Comparison of ENCODE assay signal across 8 cellular contexts in genomic region chr14:45201908-45202307, GRCh38. TPM values are rescaled to one million over a fixed set of nuclear protein-coding genes. Genes with fewer than 3 reads are reported as not detected.
A peak's percentile ranks its signal among the peaks of the same experiment; 100 is the strongest.
DNase-seq lines count a peak whose midpoint lies in the region; ATAC-seq and TF ChIP-seq lines count a peak whose summit lies in the region.

No MANE protein-coding gene starts in this region.

- no peaks in the 10 kb centered on the region for H3K4me1 ChIP-seq in vagina

- TF ChIP-seq CTCF in HFF-Myc (IDR thresholded peaks at IDR 0.05; ENCODE audit: low read depth, low read length, missing control alignments) (peak; percentile 19), NB4 (IDR thresholded peaks at IDR 0.05; ENCODE audit: low read depth, low read length) (peak; percentile 12), vagina (IDR thresholded peaks at IDR 0.05) (no peak)

- no peaks in the 10 kb centered on the region for H3K27me3 ChIP-seq in vagina

- no peak overlapping the region for H3K27ac ChIP-seq in vagina

- H3K9me3 ChIP-seq in vagina: no peaks in the 10 kb centered on the region

- intact Hi-C loops in vagina (cut with DNase I): no loop called here

- H3K9me3 Mint-ChIP-seq in central memory CD8-positive, alpha-beta T cell: no peaks in the 10 kb centered on the region

- H3K27me3 Mint-ChIP-seq in central memory CD8-positive, alpha-beta T cell: no peaks in the 10 kb centered on the region

- H3K4me3 Mint-ChIP-seq in central memory CD8-positive, alpha-beta T cell: no peak overlapping the region

- H3K4me3 ChIP-seq in HFF-Myc (replicated peaks; ENCODE audit: low read depth, low read length) (no peak overlapping the region), NB4 (ENCODE audit: low read depth, low read length) (no peak overlapping the region), vagina (no peak overlapping the region)

- no peaks in the 10 kb centered on the region for H3K4me1 Mint-ChIP-seq in central memory CD8-positive, alpha-beta T cell

- H3K36me3 ChIP-seq in vagina: no peaks in the 10 kb centered on the region

- DNase-seq in activated T-cell treated with anti-CD3 and anti-CD28 coated beads for 4 hours (peak; percentile 2), HFF-Myc (ENCODE audit: extremely low read depth, low read depth) (no peak), NB4 (ENCODE audit: low read depth) (peak; percentile 42), vagina (ENCODE audit: extremely low spot score in 2 of 2) (no peak)
- DNase-seq in activated T-cell treated with anti-CD3 and anti-CD28 coated beads, Interleukin-2, amount 50 U/mL, for 1 hour: no peak
- DNase-seq in central memory CD8-positive, alpha-beta T cell (ENCODE audit: low spot score in 2 of 2): no peak
- DNase-seq in stimulated activated naive CD4-positive, alpha-beta T cell treated with Interleukin-2 at 50 U/mL for 16 hours (lab: John Stamatoyannopoulos, UW): peak; percentile 8

- ATAC-seq in central memory CD8-positive, alpha-beta T cell (replicated peaks; ENCODE audit: extremely low read depth, poor library complexity, severe bottlenecking): peak; percentile 49
- ATAC-seq in GM21528 (IDR thresholded peaks at IDR 0.05; ENCODE audit: low FRiP score, unreplicated experiment): no peak

- peak overlapping the region; percentile 41 for H3K27ac Mint-ChIP-seq in central memory CD8-positive, alpha-beta T cell (ENCODE audit: low read depth)

- H3K36me3 Mint-ChIP-seq in central memory CD8-positive, alpha-beta T cell (ENCODE audit: insufficient read depth): peaks cover 14% of the 10 kb centered on the region

- TF ChIP-seq POLR2A in NB4 (IDR thresholded peaks at IDR 0.05; ENCODE audit: extremely low read depth, insufficient read length): no peak
- TF ChIP-seq POLR2A in vagina (IDR thresholded peaks at IDR 0.05): no peak

RNA-seq across cellular contexts. Expression of gene MIS18BP1, which starts 51.1 kb away (rescaled TPM):
- total RNA-seq in vagina: 18.7 TPM

Comparison
In these comparisons a context has a peak if more than half of its experiments do, and no peak if none do; other contexts are left out.
1. DNase-seq: peak in activated T-cell treated with anti-CD3 and anti-CD28 coated beads for 4 hours (single experiment), NB4 (single experiment) and stimulated activated naive CD4-positive, alpha-beta T cell treated with Interleukin-2 at 50 U/mL for 16 hours (single experiment); none in activated T-cell treated with anti-CD3 and anti-CD28 coated beads, Interleukin-2, amount 50 U/mL, for 1 hour (single experiment), HFF-Myc (single experiment), central memory CD8-positive, alpha-beta T cell (0 of 2) and vagina (0 of 2).
2. CTCF ChIP-seq: peak in HFF-Myc (single experiment) and NB4 (single experiment); none in vagina (0 of 3).